ENCODE assay signal across 23 cellular contexts in the genomic region with DNA sequence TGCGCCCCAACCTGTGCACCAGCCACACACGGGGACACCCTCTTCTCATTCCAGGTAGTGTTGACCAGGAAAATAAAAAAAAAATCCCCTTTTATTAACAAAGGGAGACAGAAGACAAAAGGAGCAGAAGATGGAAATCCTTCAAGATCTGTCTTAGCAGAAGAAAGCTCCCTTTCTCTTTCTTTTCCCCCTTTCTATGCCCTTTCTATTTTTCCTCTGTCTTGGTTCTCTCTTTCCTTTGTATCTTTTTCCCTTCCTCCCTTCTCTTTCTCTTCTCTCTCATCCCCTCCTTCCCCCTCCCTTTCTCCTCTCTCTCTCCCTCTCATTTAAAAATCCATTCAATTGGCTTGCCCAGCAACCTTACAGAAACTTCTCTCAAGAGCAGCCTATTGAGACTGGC.
"Had no signal": no experiment of that assay in that cellular context is flagged by ENCODE, and none has a peak within 500 bp of the region (broad histone marks: within the 10 kb centered on the region; RNA-seq: fewer than 3 reads in every experiment).

No MANE protein-coding gene starts in this region.

- H3K4me3 Mint-ChIP-seq: dendritic cell treated with granulocyte-macrophage colony-stimulating factor and Interleukin-4, amounts not matched to agents 40 ng/mL and 50 ng/mL, for 4 days; effector memory CD8-positive, alpha-beta T cell; endodermal cell had no signal

- H3K27ac Mint-ChIP-seq: dendritic cell treated with granulocyte-macrophage colony-stimulating factor and Interleukin-4, amounts not matched to agents 40 ng/mL and 50 ng/mL, for 4 days; effector memory CD8-positive, alpha-beta T cell; endodermal cell had no signal

- H3K4me3 ChIP-seq: colonic mucosa, coronary artery, dorsolateral prefrontal cortex, esophagus muscularis mucosa, esophagus squamous epithelium, gastrocnemius medialis, gastroesophageal sphincter had no signal

- H3K4me1 ChIP-seq: colonic mucosa, esophagus muscularis mucosa, esophagus squamous epithelium, foreskin keratinocyte, gastrocnemius medialis, gastroesophageal sphincter had no signal

- DNase-seq: cerebellar nuclear complex; colonic mucosa; cortex of kidney; dermis blood vessel endothelial cell; dorsolateral prefrontal cortex; effector CD4-positive, alpha-beta T cell; effector CD8-positive, alpha-beta T cell; effector memory CD4-positive, alpha-beta T cell; effector memory CD8-positive, alpha-beta T cell; endodermal cell; erythroblast; esophagus squamous epithelium; foreskin fibroblast; foreskin keratinocyte; foreskin melanocyte; gastrocnemius medialis; glutamatergic neuron had no signal

- H3K9me3 Mint-ChIP-seq: dendritic cell treated with granulocyte-macrophage colony-stimulating factor and Interleukin-4, amounts not matched to agents 40 ng/mL and 50 ng/mL, for 4 days; endodermal cell had no signal

- H3K9me3 ChIP-seq: colonic mucosa, esophagus muscularis mucosa, esophagus squamous epithelium, gastrocnemius medialis, gastroesophageal sphincter had no signal

- H3K27ac ChIP-seq: colonic mucosa, coronary artery, dorsolateral prefrontal cortex, epithelial cell of prostate, esophagus muscularis mucosa, esophagus squamous epithelium, foreskin keratinocyte, gastrocnemius medialis, gastroesophageal sphincter had no signal

- ATAC-seq: effector memory CD8-positive, alpha-beta T cell; esophagus mucosa; foreskin keratinocyte; gastrocnemius medialis; gastroesophageal sphincter had no signal

- H3K27me3 ChIP-seq: colonic mucosa, esophagus muscularis mucosa, foreskin keratinocyte, gastrocnemius medialis had no signal

- H3K36me3 ChIP-seq: colonic mucosa, esophagus muscularis mucosa, esophagus squamous epithelium, gastrocnemius medialis, gastroesophageal sphincter had no signal

- H3K27me3 Mint-ChIP-seq: dendritic cell treated with granulocyte-macrophage colony-stimulating factor and Interleukin-4, amounts not matched to agents 40 ng/mL and 50 ng/mL, for 4 days; effector memory CD8-positive, alpha-beta T cell had no signal
